Comparison of ENCODE assay signal across 1 cellular context in genomic region chr16:46896314-46896968, GRCh38.
TF ChIP-seq lines count a peak whose summit lies in the region.

No MANE protein-coding gene starts in this region.

TF ChIP-seq in HepG2, 621 proteins besides CTCF, POLR2A, EP300 and RAD21 (continued from another document and continues in another):
- TF ChIP-seq HIC2 (CRISPR knock-in tag; IDR thresholded peaks at IDR 0.05; ENCODE audit: low read depth) = no peak
- no peak for TF ChIP-seq NFIB (CRISPR knock-in tag; IDR thresholded peaks at IDR 0.05; ENCODE audit: borderline replicate concordance)
- TF ChIP-seq ZNF766 (CRISPR knock-in tag; IDR thresholded peaks at IDR 0.05; ENCODE audit: borderline replicate concordance) = no peak
- no peak for TF ChIP-seq SMARCE1 (IDR thresholded peaks at IDR 0.05; ENCODE audit: borderline replicate concordance)
- TF ChIP-seq POGZ (CRISPR knock-in tag; IDR thresholded peaks at IDR 0.05) = no peak
- no peak for TF ChIP-seq TEAD2 (CRISPR knock-in tag; IDR thresholded peaks at IDR 0.05)
- no peak for TF ChIP-seq GLI4 (CRISPR knock-in tag; IDR thresholded peaks at IDR 0.05; ENCODE audit: borderline replicate concordance)
- TF ChIP-seq HNRNPUL1 (IDR thresholded peaks at IDR 0.05; ENCODE audit: low read depth, low read length) = no peak
- no peak for TF ChIP-seq REPIN1 (CRISPR knock-in tag; IDR thresholded peaks at IDR 0.05; ENCODE audit: borderline replicate concordance, low read depth)
- TF ChIP-seq ZBTB42 (CRISPR knock-in tag; IDR thresholded peaks at IDR 0.05) = no peak
- TF ChIP-seq AKNA (CRISPR knock-in tag; IDR thresholded peaks at IDR 0.05; ENCODE audit: borderline replicate concordance) = no peak
- TF ChIP-seq SNRNP70 (IDR thresholded peaks at IDR 0.05; ENCODE audit: low read depth, low read length) = no peak
- TF ChIP-seq HOMEZ (CRISPR knock-in tag; IDR thresholded peaks at IDR 0.05; ENCODE audit: low read depth) = no peak
- TF ChIP-seq BCLAF1 (IDR thresholded peaks at IDR 0.05) = no peak
- no peak for TF ChIP-seq POLR2AphosphoS5 (IDR thresholded peaks at IDR 0.05; ENCODE audit: low read depth, low read length)
- TF ChIP-seq KLF9 (CRISPR knock-in tag; IDR thresholded peaks at IDR 0.05; ENCODE audit: low read depth) = no peak
- TF ChIP-seq CBX1 (IDR thresholded peaks at IDR 0.05; ENCODE audit: low read depth) = no peak
- no peak for TF ChIP-seq ZKSCAN8 (CRISPR knock-in tag; IDR thresholded peaks at IDR 0.05; ENCODE audit: borderline replicate concordance)
- TF ChIP-seq PCBP2 (optimal IDR thresholded peaks at IDR 0.05; ENCODE audit: low read depth, low read length, poor library complexity, severe bottlenecking) = no peak
- no peak for TF ChIP-seq DBP (CRISPR knock-in tag; IDR thresholded peaks at IDR 0.05; ENCODE audit: not compliant biosample characterization)
- no peak for TF ChIP-seq ZNF496 (CRISPR knock-in tag; IDR thresholded peaks at IDR 0.05; ENCODE audit: insufficient replicate concordance)
- 0 out of 2 replicates have a peak, but pooled peaks have one; percentile 29 for TF ChIP-seq ZNF263 (CRISPR knock-in tag; IDR thresholded peaks at IDR 0.05)
- TF ChIP-seq MTF2 (CRISPR knock-in tag; IDR thresholded peaks at IDR 0.05; ENCODE audit: borderline replicate concordance) = no peak
- 0 out of 2 replicates have a peak, but pooled peaks have one; percentile 42 for TF ChIP-seq ATF1 (CRISPR knock-in tag; IDR thresholded peaks at IDR 0.05)
- TF ChIP-seq KLF11 (CRISPR knock-in tag; IDR thresholded peaks at IDR 0.05) = no peak
- TF ChIP-seq ISL2 (CRISPR knock-in tag; IDR thresholded peaks at IDR 0.05) = no peak
- no peak for TF ChIP-seq SIN3B (IDR thresholded peaks at IDR 0.05; ENCODE audit: low read length)
- TF ChIP-seq PAWR (CRISPR knock-in tag; IDR thresholded peaks at IDR 0.05; ENCODE audit: borderline replicate concordance) = no peak
- no peak for TF ChIP-seq ZNF589 (CRISPR knock-in tag; conservative IDR thresholded peaks at IDR 0.05)
- no peak for TF ChIP-seq PREB (CRISPR knock-in tag; IDR thresholded peaks at IDR 0.05)
- TF ChIP-seq ZNF687 (CRISPR knock-in tag; IDR thresholded peaks at IDR 0.05) = peak; percentile 65; the same call in 1 of the 2 replicates
- TF ChIP-seq ZHX2 (IDR thresholded peaks at IDR 0.05; ENCODE audit: low read depth) = no peak; the same call in 1 of the 2 replicates
- no peak for TF ChIP-seq ZHX2 (CRISPR knock-in tag; IDR thresholded peaks at IDR 0.05; ENCODE audit: borderline replicate concordance)
- no peak for TF ChIP-seq MED13 (CRISPR knock-in tag; IDR thresholded peaks at IDR 0.05)
